16 cellular contexts compared by ENCODE assay signal in genomic region chr6:116974526-116974925, GRCh38.
"Had no signal": no experiment of that assay in that cellular context is flagged by ENCODE, and none has a peak within 500 bp of the region (broad histone marks: within the 10 kb centered on the region; RNA-seq: fewer than 3 reads in every experiment).

No MANE protein-coding gene starts in this region.

- H3K4me3 ChIP-seq: colonic mucosa, esophagus muscularis mucosa, heart right ventricle, left lung, lower lobe of right lung, mucosa of descending colon had no signal

- H3K36me3 ChIP-seq: colonic mucosa, esophagus muscularis mucosa, heart right ventricle, left lung, lower lobe of right lung had no signal

- H3K27ac ChIP-seq: colonic mucosa, esophagus muscularis mucosa, foreskin keratinocyte, heart right ventricle, left lung, lower lobe of right lung had no signal

- H3K9me3 ChIP-seq: colonic mucosa, esophagus muscularis mucosa, heart right ventricle, left lung, lower lobe of right lung, mucosa of descending colon had no signal

- DNase-seq: colonic mucosa; cortex of kidney; effector CD4-positive, alpha-beta T cell; effector memory CD4-positive, alpha-beta T cell; foreskin keratinocyte; glutamatergic neuron; head of caudate nucleus; heart right ventricle; hippocampal formation; left lung; lower lobe of right lung; mesenchymal stem cell; mucosa of descending colon had no signal

- H3K4me1 ChIP-seq: colonic mucosa, esophagus muscularis mucosa, foreskin keratinocyte, heart right ventricle, left lung, lower lobe of right lung had no signal

- ATAC-seq: foreskin keratinocyte, heart right ventricle, left cardiac atrium, left lung, left ventricle myocardium superior, lower lobe of right lung, mucosa of descending colon had no signal

- H3K27me3 ChIP-seq: colonic mucosa, esophagus muscularis mucosa, foreskin keratinocyte had no signal
